27 cellular contexts compared by ENCODE assay signal in genomic region chr5:160033546-160034252, GRCh38.
"Had no signal": no experiment of that assay in that cellular context is flagged by ENCODE, and none has a peak within 500 bp of the region (broad histone marks: within the 10 kb centered on the region; RNA-seq: fewer than 3 reads in every experiment).

No MANE protein-coding gene starts in this region.

- ATAC-seq: activated CD8-positive, alpha-beta T cell treated with anti-CD3 and anti-CD28 coated beads, Interleukin-2, amount 10 ng/mL, durations not matched to agents 7 days and 5 days; Panc1; SK-N-SH treated with all-trans-retinoic acid at 6 μM for 48 hours had no signal

- H3K4me3 Mint-ChIP-seq: activated CD8-positive, alpha-beta T cell treated with anti-CD3 and anti-CD28 coated beads, Interleukin-2, amount 10 ng/mL, durations not matched to agents 7 days and 5 days; activated naive CD8-positive, alpha-beta T cell; brain had no signal

- H3K9me3 ChIP-seq: SJSA1 had no signal

- H3K4me3 ChIP-seq: SJSA1 had no signal

- DNase-seq: activated CD4-positive, alpha-beta T cell treated with anti-CD3 and anti-CD28 coated beads for 48 hours; activated CD4-positive, alpha-beta T cell treated with anti-CD3 and anti-CD28 coated beads, Interleukin-2, amount 50 U/mL, for 4 hours; activated CD4-positive, CD25-positive, alpha-beta regulatory T cell treated with anti-CD3 and anti-CD28 coated beads, Interleukin-2, amount 50 U/mL, for 72 hours; activated CD8-positive, alpha-beta memory T cell treated with anti-CD3 and anti-CD28 coated beads, Interleukin-2, amount 50 U/mL, for 48 hours; activated CD8-positive, alpha-beta T cell treated with anti-CD3 and anti-CD28 coated beads, Interleukin-2, amount 10 ng/mL, durations not matched to agents 7 days and 5 days; activated effector memory CD4-positive, alpha-beta T cell treated with Interleukin-2 at 50 U/mL for 16 hours; activated naive CD4-positive, alpha-beta T cell; activated T-cell treated with anti-CD3 and anti-CD28 coated beads, Interleukin-2, amount 50 U/mL, for 1 hour; amygdala; Kasumi-1; KBM-7; NCI-H1105 treated with DMSO at 0.1 percent for 48 hours; NCI-H146; NCI-H187 treated with DMSO at 0.1 percent for 48 hours; NCI-H2081 treated with DMSO at 0.1 percent for 48 hours; NCI-H226; NCI-H526 treated with DMSO at 0.1 percent for 48 hours; NK-92 treated with Interleukin-12 subunit alpha and Interleukin-12 subunit beta, amount 100 ng/mL, for 24 hours; OCI-M1; Right ventricle myocardium superior; RPMI8226; SW 1271 had no signal

- H3K27me3 ChIP-seq: SJSA1 had no signal

- H3K9me3 Mint-ChIP-seq: brain had no signal

- H3K27ac Mint-ChIP-seq: activated CD8-positive, alpha-beta T cell treated with anti-CD3 and anti-CD28 coated beads, Interleukin-2, amount 10 ng/mL, durations not matched to agents 7 days and 5 days; activated naive CD8-positive, alpha-beta T cell had no signal

- H3K27me3 Mint-ChIP-seq: activated naive CD8-positive, alpha-beta T cell; brain had no signal

- H3K27ac ChIP-seq: SJSA1 had no signal
